In the genomic region with DNA sequence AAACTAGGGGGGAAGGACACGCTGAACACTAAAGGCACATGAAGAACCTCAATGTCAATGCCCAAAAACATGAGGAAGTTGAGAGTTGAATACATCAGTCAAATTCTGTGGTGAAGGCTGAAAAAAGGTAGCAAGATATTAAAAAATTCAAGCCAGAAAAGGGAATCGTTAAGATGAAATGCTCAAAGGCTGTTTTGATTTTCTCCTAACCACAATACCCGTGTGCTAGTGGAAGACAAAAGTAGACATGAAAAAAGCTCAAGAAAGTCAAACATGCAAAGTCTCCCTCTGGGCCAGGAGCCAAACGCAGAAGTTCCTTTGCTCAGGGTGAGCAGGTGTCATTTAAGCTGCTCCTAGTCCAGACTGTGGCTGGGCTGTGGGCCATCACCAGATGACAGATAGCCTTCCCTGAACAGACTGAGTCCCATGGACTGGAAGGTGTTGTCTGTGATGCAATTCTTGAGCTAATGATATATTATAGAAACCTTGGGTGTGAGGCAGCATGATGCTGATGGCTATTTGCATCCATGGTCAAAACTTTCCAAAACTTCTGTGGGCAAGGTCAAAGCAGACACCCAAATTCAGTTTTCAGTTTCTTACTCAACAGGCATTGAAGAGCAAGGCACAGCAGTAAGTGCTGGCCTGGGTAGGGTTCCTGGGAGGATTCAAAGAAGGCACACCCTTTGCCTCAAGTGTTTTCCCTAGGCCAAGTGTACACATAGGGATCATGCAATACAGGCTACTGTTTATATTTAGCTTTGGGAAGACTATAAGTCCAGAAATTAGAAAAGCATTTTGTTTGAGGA, we compare ENCODE assay signal across 9 cellular contexts.
DNase-seq lines count a peak whose midpoint lies in the region; ATAC-seq and TF ChIP-seq lines count a peak whose summit lies in the region.
"Had no signal": no experiment of that assay in that cellular context is flagged by ENCODE, and none has a peak within 500 bp of the region (broad histone marks: within the 10 kb centered on the region; RNA-seq: fewer than 3 reads in every experiment).

No MANE protein-coding gene starts in this region.

- H3K4me1 ChIP-seq in BLaER1 treated with 17β-estradiol and CSF1 and Interleukin-3, amounts not matched to agents 10 nM and 100 nM = peaks cover 0 to 41% (median 16%) of the 10 kb centered on the region in 10 experiments; a peak in 17 of 20 replicates
- H3K4me1 ChIP-seq in KMS-11 (ENCODE audit: low read depth, poor library complexity, severe bottlenecking) (peaks cover 36% of the 10 kb centered on the region), HAP-1 (no peaks in the 10 kb centered on the region), body of pancreas (no peaks in the 10 kb centered on the region)

- H2AFZ ChIP-seq in KMS-11 (ENCODE audit: low read depth) = peak overlapping the region; percentile 10; the same call in 1 of the 2 replicates

- no peak for TF ChIP-seq POLR2A in body of pancreas (IDR thresholded peaks at IDR 0.05)

- H3K79me2 ChIP-seq in KMS-11 (ENCODE audit: insufficient read depth, low read depth) = no peaks in the 10 kb centered on the region

- H4K20me1 ChIP-seq in BLaER1 treated with 17β-estradiol and CSF1 and Interleukin-3, amounts not matched to agents 10 nM and 100 nM = no peaks in the 10 kb centered on the region
- no peaks in the 10 kb centered on the region for H4K20me1 ChIP-seq in KMS-11 (ENCODE audit: insufficient read depth)

- TF ChIP-seq CTCF in KMS-11 (conservative IDR thresholded peaks at IDR 0.05; ENCODE audit: low read depth, low read length) (no peak), body of pancreas (IDR thresholded peaks at IDR 0.05) (no peak)

- in situ Hi-C loops in HAP-1 (cut with MboI; ENCODE audit: low sequenced_read_pairs) = loop anchor here (10.0 kb wide), 1 partner anchor 668 kb away; no protein-coding TSS in a partner anchor

- H3K27me3 ChIP-seq in BLaER1 treated with 17β-estradiol and CSF1 and Interleukin-3, amounts not matched to agents 10 nM and 100 nM = no peaks in the 10 kb centered on the region
- H3K27me3 ChIP-seq in KMS-11 (ENCODE audit: insufficient read depth, low read depth) (no peaks in the 10 kb centered on the region), HAP-1 (ENCODE audit: low read depth) (no peaks in the 10 kb centered on the region), body of pancreas (no peaks in the 10 kb centered on the region)

- peak overlapping the region in 9 of 11 experiments; percentile 1 to 67 (median 55); a peak in 16 of 22 replicates for H3K4me2 ChIP-seq in BLaER1 treated with 17β-estradiol and CSF1 and Interleukin-3, amounts not matched to agents 10 nM and 100 nM
- H3K4me2 ChIP-seq in KMS-11 = peak overlapping the region; percentile 64

- H3K4me3 ChIP-seq in BLaER1 treated with 17β-estradiol and CSF1 and Interleukin-3, amounts not matched to agents 10 nM and 100 nM = no peak overlapping the region
- no peak overlapping the region for H3K4me3 ChIP-seq in KMS-11 (IDR thresholded peaks at IDR 0.05; ENCODE audit: insufficient read depth, low read depth, low read length)
- H3K4me3 ChIP-seq in HAP-1 = no peak overlapping the region
- H3K4me3 ChIP-seq in body of pancreas = no peak overlapping the region

- 60 to 69% methylated on average over 4 of the region's 4 CpGs for WGBS in body of pancreas, 2 donors

- H3K9me3 ChIP-seq in BLaER1 treated with 17β-estradiol and CSF1 and Interleukin-3, amounts not matched to agents 10 nM and 100 nM (replicated peaks in 1 of 11) = no peaks in the 10 kb centered on the region
- H3K9me3 ChIP-seq in HAP-1 = no peaks in the 10 kb centered on the region
- H3K9me3 ChIP-seq in body of pancreas = no peaks in the 10 kb centered on the region

- H3K9ac ChIP-seq in BLaER1 treated with 17β-estradiol and CSF1 and Interleukin-3, amounts not matched to agents 10 nM and 100 nM = no peak overlapping the region
- no peak overlapping the region for H3K9ac ChIP-seq in KMS-11

- H3K27ac ChIP-seq in BLaER1 treated with 17β-estradiol and CSF1 and Interleukin-3, amounts not matched to agents 10 nM and 100 nM = no peak overlapping the region
- H3K27ac ChIP-seq in KMS-11 (peak overlapping the region; percentile 37), body of pancreas (no peak overlapping the region)

- no peaks in the 10 kb centered on the region for H3K36me3 ChIP-seq in BLaER1 treated with 17β-estradiol and CSF1 and Interleukin-3, amounts not matched to agents 10 nM and 100 nM
- no peaks in the 10 kb centered on the region for H3K36me3 ChIP-seq in KMS-11 (ENCODE audit: insufficient read depth)
- H3K36me3 ChIP-seq in HAP-1 (replicated peaks) = no peaks in the 10 kb centered on the region
- H3K36me3 ChIP-seq in body of pancreas (replicated peaks in 1 of 2; ENCODE audit: insufficient read depth in 1 of 2, low read depth in 2 of 2) = no peaks in the 10 kb centered on the region

- no peak for DNase-seq in HAP-1 (ENCODE audit: low spot score in 2 of 2)
- DNase-seq in SK-N-DZ (ENCODE audit: low spot score) = no peak
- DNase-seq in activated CD4-positive, alpha-beta T cell treated with anti-CD3 and anti-CD28 coated beads, Interleukin-2, amount 50 U/mL, for 1 hour = no peak
- no peak for DNase-seq in body of pancreas
- DNase-seq: activated effector memory CD4-positive, alpha-beta T cell treated with Interleukin-2 at 50 U/mL for 16 hours had no signal

- intact Hi-C loops in body of pancreas (cut with DNase I) = no loop called here

- ATAC-seq in GM19372 (IDR thresholded peaks at IDR 0.05; ENCODE audit: low read depth, unreplicated experiment) = peak; percentile 86
- ATAC-seq in HG02884 (IDR thresholded peaks at IDR 0.05; ENCODE audit: unreplicated experiment) = peak; percentile 89
- no peak for ATAC-seq in body of pancreas
